In genomic region chr16:4514606-4515005, GRCh38 we compare ENCODE assay signal across 8 cellular contexts. TPM values are rescaled to one million over a fixed set of nuclear protein-coding genes. Genes with fewer than 3 reads are reported as not detected.
A peak's percentile ranks its signal among the peaks of the same experiment; 100 is the strongest.
DNase-seq lines count a peak whose midpoint lies in the region; ATAC-seq and TF ChIP-seq lines count a peak whose summit lies in the region.

No MANE protein-coding gene starts in this region.

- H3K4me1 Mint-ChIP-seq in activated naive CD4-positive, alpha-beta T cell treated with anti-CD3 and anti-CD28 coated beads, Interleukin-2, amount 50 U/mL, for 24 hours, result peaks cover 60% of the 10 kb centered on the region
- H3K4me1 Mint-ChIP-seq in central memory CD8-positive, alpha-beta T cell, result peaks cover 44% of the 10 kb centered on the region
- peaks cover 26 to 34% (median 29%) of the 10 kb centered on the region in 3 donors for H3K4me1 Mint-ChIP-seq in naive B cell

- DNase-seq in activated naive CD4-positive, alpha-beta T cell treated with anti-CD3 and anti-CD28 coated beads, Interleukin-2, amount 50 U/mL, for 16 hours, result no peak
- DNase-seq in central memory CD8-positive, alpha-beta T cell (ENCODE audit: low spot score in 2 of 2), result no peak
- DNase-seq in naive B cell (no peak), upper lobe of left lung (peak in 1 of 2 donors; percentile 40), midbrain (lab: John Stamatoyannopoulos, UW) (no peak), COLO668 (lab: John Stamatoyannopoulos, UW; ENCODE audit: unreplicated experiment) (no peak)

- peaks cover 12% of the 10 kb centered on the region for H3K36me3 Mint-ChIP-seq in activated naive CD4-positive, alpha-beta T cell treated with anti-CD3 and anti-CD28 coated beads, Interleukin-2, amount 50 U/mL, for 24 hours
- peaks cover 21% of the 10 kb centered on the region for H3K36me3 Mint-ChIP-seq in central memory CD8-positive, alpha-beta T cell (ENCODE audit: insufficient read depth)
- peaks cover 0 to 15% of the 10 kb centered on the region in 2 donors for H3K36me3 Mint-ChIP-seq in naive B cell

- H3K27me3 ChIP-seq in upper lobe of left lung, result no peaks in the 10 kb centered on the region

- no peak for TF ChIP-seq CTCF in upper lobe of left lung (IDR thresholded peaks at IDR 0.05)

- H3K9me3 ChIP-seq in upper lobe of left lung, result no peaks in the 10 kb centered on the region

- H3K4me1 ChIP-seq in upper lobe of left lung, result peaks cover 21 to 48% (median 35%) of the 10 kb centered on the region in 4 donors

- 17 to 32% methylated on average over 6 to 7 of the region's 7 CpGs for WGBS in upper lobe of left lung, 2 donors

- H3K4me3 ChIP-seq in upper lobe of left lung, result no peak overlapping the region

- no peak for ATAC-seq in central memory CD8-positive, alpha-beta T cell (replicated peaks; ENCODE audit: extremely low read depth, poor library complexity, severe bottlenecking)
- ATAC-seq in naive B cell (ENCODE audit: low read depth in 2 of 2) (no peak), upper lobe of left lung (ENCODE audit: low FRiP score in 2 of 2) (no peak), HG03095 (IDR thresholded peaks at IDR 0.05; ENCODE audit: unreplicated experiment) (no peak)

- H3K9me3 Mint-ChIP-seq in activated naive CD4-positive, alpha-beta T cell treated with anti-CD3 and anti-CD28 coated beads, Interleukin-2, amount 50 U/mL, for 24 hours, result no peaks in the 10 kb centered on the region
- no peaks in the 10 kb centered on the region for H3K9me3 Mint-ChIP-seq in central memory CD8-positive, alpha-beta T cell
- no peaks in the 10 kb centered on the region for H3K9me3 Mint-ChIP-seq in naive B cell

- no peak for TF ChIP-seq POLR2A in upper lobe of left lung (IDR thresholded peaks at IDR 0.05)

- no peak for TF ChIP-seq EP300 in upper lobe of left lung (IDR thresholded peaks at IDR 0.05)

- peak overlapping the region; percentile 71 for H3K4me3 Mint-ChIP-seq in activated naive CD4-positive, alpha-beta T cell treated with anti-CD3 and anti-CD28 coated beads, Interleukin-2, amount 50 U/mL, for 24 hours
- peak overlapping the region; percentile 65 for H3K4me3 Mint-ChIP-seq in central memory CD8-positive, alpha-beta T cell
- H3K4me3 Mint-ChIP-seq in naive B cell, result peak overlapping the region in 4 of 8 donors; percentile 20 to 82 (median 58)

- peaks cover 6 to 43% (median 34%) of the 10 kb centered on the region in 4 donors for H3K36me3 ChIP-seq in upper lobe of left lung

- peak overlapping the region; percentile 52 to 80 (median 78) for H3K27ac ChIP-seq in upper lobe of left lung

- no peaks in the 10 kb centered on the region for H3K27me3 Mint-ChIP-seq in activated naive CD4-positive, alpha-beta T cell treated with anti-CD3 and anti-CD28 coated beads, Interleukin-2, amount 50 U/mL, for 24 hours
- no peaks in the 10 kb centered on the region for H3K27me3 Mint-ChIP-seq in central memory CD8-positive, alpha-beta T cell
- H3K27me3 Mint-ChIP-seq in naive B cell, result no peaks in the 10 kb centered on the region

- peak overlapping the region; percentile 78 for H3K27ac Mint-ChIP-seq in activated naive CD4-positive, alpha-beta T cell treated with anti-CD3 and anti-CD28 coated beads, Interleukin-2, amount 50 U/mL, for 24 hours
- H3K27ac Mint-ChIP-seq in central memory CD8-positive, alpha-beta T cell (ENCODE audit: low read depth), result peak overlapping the region; percentile 94
- peak overlapping the region; percentile 67 to 92 (median 90) for H3K27ac Mint-ChIP-seq in naive B cell

RNA-seq across cellular contexts. Expression of gene CDIP1, which starts 24.0 kb away (rescaled TPM):
- 10 to 100 TPM; 10.9 to 26.5 (median 17.3) TPM for polyA plus RNA-seq in naive B cell (ENCODE audit: low read depth in 6 of 6)
- 10 to 100 TPM in 5 of 6 donors, 1 to 10 TPM in 1; 7.3 to 27.0 (median 21.9) TPM for total RNA-seq in upper lobe of left lung

RNA-seq across cellular contexts. Expression of gene HMOX2, which starts 38.4 kb away (rescaled TPM):
- 10 to 100 TPM; 36.9 to 49.8 (median 41.9) TPM for polyA plus RNA-seq in naive B cell (ENCODE audit: low read depth in 6 of 6)
- 10 to 100 TPM; 22.0 to 93.9 (median 53.8) TPM for total RNA-seq in upper lobe of left lung

RNA-seq across cellular contexts. Expression of gene NMRAL1, which starts 40.2 kb away (rescaled TPM):
- polyA plus RNA-seq in naive B cell (ENCODE audit: low read depth in 6 of 6), result 10 to 100 TPM; 18.1 to 50.9 (median 31.6) TPM
- total RNA-seq in upper lobe of left lung, result 10 to 100 TPM; 34.4 to 80.7 (median 43.3) TPM

RNA-seq across cellular contexts. Expression of gene C16orf96, which starts 41.5 kb away (rescaled TPM):
- under 1 TPM in 2 of 6 donors, not detected in 4; 0.09 to 0.11 TPM for polyA plus RNA-seq in naive B cell (ENCODE audit: low read depth in 6 of 6)
- 1 to 10 TPM in 1 of 6 donors, under 1 TPM in 4, not detected in 1; 0.24 to 1.0 (median 0.46) TPM for total RNA-seq in upper lobe of left lung
